ENCODE assay signal across 11 cellular contexts in genomic region chr4:25378130-25378743, GRCh38. TPM values are rescaled to one million over a fixed set of nuclear protein-coding genes. Genes with fewer than 3 reads are reported as not detected.
DNase-seq lines count a peak whose midpoint lies in the region; TF ChIP-seq lines count a peak whose summit lies in the region.
"Had no signal": no experiment of that assay in that cellular context is flagged by ENCODE, and none has a peak within 500 bp of the region (broad histone marks: within the 10 kb centered on the region; RNA-seq: fewer than 3 reads in every experiment).

No MANE protein-coding gene starts in this region.

- peak overlapping the region; percentile 98 for H2AFZ ChIP-seq in neuronal stem cell (ENCODE audit: low read length)

- no peak overlapping the region for H2BK5ac ChIP-seq in neuronal stem cell (ENCODE audit: low read length)

- H3K4me3 Mint-ChIP-seq in endodermal cell, result no peak overlapping the region

- peak overlapping the region; percentile 75 for H3K4me2 ChIP-seq in neuronal stem cell (ENCODE audit: insufficient read depth, low read length, poor library complexity, severe bottlenecking)

- H3K27me3 Mint-ChIP-seq in endodermal cell (ENCODE audit: insufficient read depth), result no peaks in the 10 kb centered on the region

- H3K9me3 Mint-ChIP-seq in endodermal cell, result no peaks in the 10 kb centered on the region

- no peaks in the 10 kb centered on the region for H3K4me1 ChIP-seq in endodermal cell (ENCODE audit: control insufficient read depth, insufficient read depth, low read length)
- peaks cover 0 to 11% of the 10 kb centered on the region in 2 donors for H3K4me1 ChIP-seq in neuronal stem cell (ENCODE audit: control insufficient read depth in 2 of 2, insufficient read depth in 1 of 2, low read depth in 1 of 2, low read length in 2 of 2)

- H3K27me3 ChIP-seq in BJ (ENCODE audit: control insufficient read depth, insufficient read depth, low read length) (no peaks in the 10 kb centered on the region), endodermal cell (ENCODE audit: control insufficient read depth, insufficient read depth, low read length, poor library complexity, severe bottlenecking) (no peaks in the 10 kb centered on the region), neuronal stem cell (ENCODE audit: control insufficient read depth in 3 of 3, insufficient read depth in 3 of 3, low read depth in 1 of 3, low read length in 3 of 3) (no peaks in the 10 kb centered on the region)

- H3K9me3 ChIP-seq in endodermal cell (ENCODE audit: control insufficient read depth, low read length) (no peaks in the 10 kb centered on the region), neuronal stem cell (replicated peaks in 1 of 2; ENCODE audit: control insufficient read depth in 2 of 2, insufficient read depth in 1 of 2, low read depth in 1 of 2, low read length in 2 of 2) (no peaks in the 10 kb centered on the region)

- no peak overlapping the region for H3K23ac ChIP-seq in neuronal stem cell (ENCODE audit: low read depth, low read length, poor library complexity)

- peaks cover 23% of the 10 kb centered on the region for H3K36me3 Mint-ChIP-seq in endodermal cell (ENCODE audit: low read depth)

- DNase-seq in BJ (ENCODE audit: low read depth), result no peak
- DNase-seq in LNCaP clone FGC (ENCODE audit: low read depth), result no peak
- DNase-seq in endodermal cell, result no peak
- no peak for DNase-seq in neuronal stem cell (ENCODE audit: low spot score)
- no peak for DNase-seq in NK-92 (lab: John Stamatoyannopoulos, UW; ENCODE audit: unreplicated experiment)
- DNase-seq in NCI-H748 treated with DMSO at 0.1 percent for 48 hours (lab: John Stamatoyannopoulos, UW), result no peak
- DNase-seq in nucleus accumbens (lab: John Stamatoyannopoulos, UW), result no peak
- DNase-seq in GM13977 (ENCODE audit: low spot score), result no peak
- DNase-seq: activated CD4-positive, alpha-beta T cell treated with anti-CD3 and anti-CD28 coated beads for 1 hour; GF-D8; NCI-H187 had no signal

- H3K36me3 ChIP-seq in BJ (ENCODE audit: control insufficient read depth, insufficient read depth, low read length), result 0 out of 2 replicates have a peak, but pooled peaks cover 1% of the 10 kb centered on the region
- H3K36me3 ChIP-seq in endodermal cell (ENCODE audit: control insufficient read depth, insufficient read depth, low read length), result peaks cover 28% of the 10 kb centered on the region
- H3K36me3 ChIP-seq in neuronal stem cell (replicated peaks in 1 of 2; ENCODE audit: control insufficient read depth in 2 of 2, insufficient read depth in 2 of 2, low read length in 2 of 2), result peaks cover 3 to 41% of the 10 kb centered on the region in 2 donors

- CTCF ChIA-PET in BJ (lab: Yijun Ruan, JAX), result interaction anchor here (0.8 kb wide), 1 partner anchor 10 kb away, joined by 3 read pairs; no protein-coding TSS in a partner anchor

- no peak overlapping the region for H3K4ac ChIP-seq in neuronal stem cell (ENCODE audit: low read length)

- peaks cover 3% of the 10 kb centered on the region for H3K79me1 ChIP-seq in neuronal stem cell (ENCODE audit: low read depth, low read length)

- no peak overlapping the region for H3K14ac ChIP-seq in neuronal stem cell (ENCODE audit: low read length)

- H4K91ac ChIP-seq in neuronal stem cell (ENCODE audit: low read depth, low read length, poor library complexity), result no peak overlapping the region

- TF ChIP-seq CTCF in BJ (IDR thresholded peaks at IDR 0.05; ENCODE audit: insufficient read depth, low read depth, low read length) (no peak), LNCaP clone FGC (IDR thresholded peaks at IDR 0.05; ENCODE audit: control insufficient read depth, extremely low read depth, insufficient read depth) (no peak), endodermal cell (conservative IDR thresholded peaks at IDR 0.05) (no peak), GM13977 (IDR thresholded peaks at IDR 0.05; ENCODE audit: extremely low read depth, insufficient read depth, missing control alignments) (no peak)

- H2BK12ac ChIP-seq in neuronal stem cell (ENCODE audit: low read length), result no peak overlapping the region

- H3K18ac ChIP-seq in neuronal stem cell (ENCODE audit: low read length), result no peak overlapping the region

- 82 to 90% methylated on average over 8 to 10 of the region's 10 CpGs for WGBS in endodermal cell (ENCODE audit: insufficient coverage in 1 of 2, insufficient read length in 1 of 2), 2 experiments
- no CpG with 5 or more reads among the region's 10 CpGs for WGBS in neuronal stem cell (ENCODE audit: extremely low coverage in 2 of 2, insufficient read length in 2 of 2, insufficient replicate concordance in 1 of 2), 2 donors

- H2BK120ac ChIP-seq in neuronal stem cell (ENCODE audit: low read depth, low read length), result no peak overlapping the region

- in situ Hi-C loops in GM13977 (cut with MboI; ENCODE audit: low pct_unique_long_range_greater_than_20kb, low sequenced_read_pairs, unreplicated experiment), result no loop called here

- no peak overlapping the region for H3K27ac Mint-ChIP-seq in endodermal cell

- H2AK5ac ChIP-seq in neuronal stem cell (ENCODE audit: low read depth, low read length), result no peak overlapping the region

- no peak overlapping the region for H4K8ac ChIP-seq in neuronal stem cell (ENCODE audit: low read depth, low read length)

- no peak overlapping the region for H3K9ac ChIP-seq in endodermal cell (ENCODE audit: extremely low read depth, low read length, poor library complexity, severe bottlenecking)
- no peak overlapping the region for H3K9ac ChIP-seq in neuronal stem cell (ENCODE audit: low read depth, low read length, poor library complexity)

- H3K27ac ChIP-seq in endodermal cell (ENCODE audit: low read depth, low read length) (no peak overlapping the region), neuronal stem cell (replicated peaks; ENCODE audit: low read length) (no peak overlapping the region)

- H3K4me3 ChIP-seq in BJ (ENCODE audit: low read depth, low read length), result peak overlapping the region; percentile 96
- peak overlapping the region; percentile 96 for H3K4me3 ChIP-seq in LNCaP clone FGC (ENCODE audit: low read depth, low read length)
- peak overlapping the region; percentile 88 for H3K4me3 ChIP-seq in endodermal cell (ENCODE audit: low read length)
- peak overlapping the region; percentile 73 to 91 for H3K4me3 ChIP-seq in neuronal stem cell (ENCODE audit: low read length in 2 of 2)

- POLR2A ChIA-PET in BJ (lab: Charles Lee), result no interaction called here

- H2BK15ac ChIP-seq in neuronal stem cell (ENCODE audit: low read length), result no peak overlapping the region

- peaks cover 16% of the 10 kb centered on the region for H3K4me1 Mint-ChIP-seq in endodermal cell

RNA-seq across cellular contexts. Expression of gene ANAPC4, which starts 1.2 kb away (rescaled TPM):
- 7.0 and 16.1 TPM in 2 replicates for polyA plus RNA-seq in BJ (2011; rRNA removed)
- polyA minus RNA-seq in BJ (2011; rRNA and poly(A)+ RNA removed), result 6.7 and 7.1 TPM in 2 replicates
- total RNA-seq in endodermal cell, result 10 to 100 TPM; 41.7 to 46.4 TPM
- polyA plus RNA-seq in endodermal cell (2013, experiment 1 of 2), result 30.3 TPM
- polyA plus RNA-seq in endodermal cell (2013, experiment 2 of 2), result 26.5 TPM
- polyA plus RNA-seq in neuronal stem cell (2013, experiment 1 of 2), result 18.9 TPM
- 19.4 TPM for polyA plus RNA-seq in neuronal stem cell (2013, experiment 2 of 2)
